8 cellular contexts compared by ENCODE assay signal in the genomic region with DNA sequence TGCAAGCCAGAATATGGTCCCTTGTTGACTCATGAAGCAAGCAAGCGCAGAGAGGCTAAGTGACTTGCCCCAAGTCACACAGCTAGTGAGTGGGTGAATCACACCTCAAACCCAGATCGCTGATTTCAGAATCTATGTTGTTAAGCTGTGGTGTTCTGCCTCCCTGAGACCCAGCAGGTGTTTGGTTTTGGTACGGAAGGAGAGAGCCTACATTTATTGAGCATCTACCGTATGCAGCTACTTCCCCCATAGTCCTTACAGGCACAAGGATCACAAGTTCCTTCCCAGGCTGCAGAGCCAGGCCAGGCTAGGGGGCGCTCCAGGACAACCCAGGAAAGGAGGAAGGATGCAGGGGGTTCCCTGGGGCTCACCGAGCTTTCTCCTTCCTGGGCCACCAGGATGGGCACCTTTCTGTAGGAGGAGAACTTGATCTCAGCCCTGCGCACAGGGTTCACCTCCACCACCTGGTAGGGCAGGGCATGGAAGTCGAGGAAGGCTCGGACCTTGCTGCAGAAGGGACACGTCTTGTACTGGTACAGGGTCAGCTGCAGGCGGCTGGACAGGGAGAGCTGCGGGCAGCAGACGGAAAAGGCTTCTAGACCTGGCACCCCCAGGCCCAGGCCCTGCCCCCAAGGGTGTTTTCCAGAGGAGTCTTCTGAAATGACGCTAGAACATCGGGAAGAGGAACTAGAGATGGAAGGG. TPM values are rescaled to one million over a fixed set of nuclear protein-coding genes. Genes with fewer than 3 reads are reported as not detected.
DNase-seq lines count a peak whose midpoint lies in the region; ATAC-seq and TF ChIP-seq lines count a peak whose summit lies in the region.

No MANE protein-coding gene starts in this region.

- intact Hi-C loops in aorta (cut with DNase I) (no loop called here), vagina (cut with DNase I) (no loop called here)

- TF ChIP-seq CTCF in DND-41 (IDR thresholded peaks at IDR 0.05; ENCODE audit: borderline replicate concordance, extremely low read depth, low read length, poor library complexity, severe bottlenecking): peak; percentile 64
- TF ChIP-seq CTCF in LNCAP (IDR thresholded peaks at IDR 0.05): peak; percentile 48
- TF ChIP-seq CTCF in VCaP (conservative IDR thresholded peaks at IDR 0.05): peak; percentile 64
- peak; percentile 80 for TF ChIP-seq CTCF in epithelial cell of esophagus (IDR thresholded peaks at IDR 0.05; ENCODE audit: insufficient read depth, low read depth, low read length, missing control alignments)
- no peak for TF ChIP-seq CTCF in vagina (IDR thresholded peaks at IDR 0.05)

- H3K36me3 Mint-ChIP-seq in naive thymus-derived CD8-positive, alpha-beta T cell: peaks cover 0 to 34% (median 2%) of the 10 kb centered on the region in 3 donors

- H3K9me3 ChIP-seq in DND-41 (ENCODE audit: insufficient read depth, low read length, severe bottlenecking) (no peaks in the 10 kb centered on the region), aorta (ENCODE audit: control insufficient read depth, low read length) (no peaks in the 10 kb centered on the region), vagina (no peaks in the 10 kb centered on the region)

- H3K9ac ChIP-seq in DND-41 (ENCODE audit: low read depth, low read length): 0 out of 2 replicates have a peak overlapping the region, but pooled peaks have one; percentile 97

- no peak for ATAC-seq in DND-41 (ENCODE audit: insufficient read depth, low read depth)
- no peak for ATAC-seq in naive thymus-derived CD8-positive, alpha-beta T cell
- ATAC-seq in aorta (ENCODE audit: low FRiP score): no peak

- peaks cover 20 to 43% (median 33%) of the 10 kb centered on the region in 4 donors for H3K4me1 Mint-ChIP-seq in naive thymus-derived CD8-positive, alpha-beta T cell

- DNase-seq in DND-41 (peak; percentile 53), epithelial cell of esophagus (ENCODE audit: low read depth) (peak; percentile 82), aorta (peak; percentile 83 to 85), NCI-H446 treated with DMSO at 0.1 percent for 48 hours (lab: John Stamatoyannopoulos, UW) (no peak), vagina (ENCODE audit: extremely low spot score in 2 of 2) (no peak)
- DNase-seq in naive thymus-derived CD8-positive, alpha-beta T cell: peak in 2 of 10 donors; percentile 18 to 34

- H3K27me3 ChIP-seq in DND-41 (ENCODE audit: insufficient read depth, low read length, poor library complexity): no peaks in the 10 kb centered on the region
- no peaks in the 10 kb centered on the region for H3K27me3 ChIP-seq in aorta (ENCODE audit: control insufficient read depth in 1 of 2, insufficient read depth in 2 of 2, low read length in 1 of 2)
- H3K27me3 ChIP-seq in vagina: no peaks in the 10 kb centered on the region

- H3K4me3 Mint-ChIP-seq in naive thymus-derived CD8-positive, alpha-beta T cell: peak overlapping the region; percentile 42 to 99 (median 64)

- peaks cover 26% of the 10 kb centered on the region for H4K20me1 ChIP-seq in DND-41 (ENCODE audit: insufficient read depth, low read length)

- TF ChIP-seq POLR2A in vagina (IDR thresholded peaks at IDR 0.05): no peak

- H3K27ac ChIP-seq in DND-41 (ENCODE audit: low read length) (no peak overlapping the region), VCaP (peak overlapping the region; percentile 97; the same call in 1 of the 2 replicates), aorta (ENCODE audit: low read depth in 1 of 2, low read length in 2 of 2) (no peak overlapping the region), vagina (no peak overlapping the region)

- H3K4me1 ChIP-seq in DND-41 (ENCODE audit: insufficient read depth, low read length) (peaks cover 35% of the 10 kb centered on the region), aorta (ENCODE audit: control insufficient read depth in 1 of 2, insufficient read depth in 2 of 2, low read length in 2 of 2) (no peaks in the 10 kb centered on the region), vagina (peaks cover 36% of the 10 kb centered on the region)

- no peak overlapping the region for H2AFZ ChIP-seq in DND-41 (ENCODE audit: low read depth, low read length)

- 70 to 72% methylated on average over 15 of the region's 15 CpGs for WGBS in aorta, 2 donors

- H3K4me2 ChIP-seq in DND-41 (ENCODE audit: insufficient read depth, low read length): peak overlapping the region; percentile 68; the same call in 1 of the 2 replicates

- H3K4me3 ChIP-seq in DND-41 (ENCODE audit: low read depth in 1 of 2, low read length in 2 of 2) (no peak overlapping the region), epithelial cell of esophagus (ENCODE audit: low read length) (no peak overlapping the region), aorta (ENCODE audit: low read length in 2 of 2) (no peak overlapping the region), vagina (no peak overlapping the region)

- H3K36me3 ChIP-seq in DND-41 (ENCODE audit: insufficient read depth, low read length) (peaks cover 49% of the 10 kb centered on the region), aorta (ENCODE audit: control insufficient read depth in 1 of 2, insufficient read depth in 2 of 2, low read length in 1 of 2) (peaks cover 0 to 1% of the 10 kb centered on the region in 2 donors), vagina (peaks cover 0 to 33% of the 10 kb centered on the region in 2 donors)

- peak overlapping the region; percentile 29 to 85 (median 54) for H3K27ac Mint-ChIP-seq in naive thymus-derived CD8-positive, alpha-beta T cell

- H3K79me2 ChIP-seq in DND-41 (ENCODE audit: insufficient read depth, low read length): peaks cover 31% of the 10 kb centered on the region

- no peaks in the 10 kb centered on the region for H3K9me3 Mint-ChIP-seq in naive thymus-derived CD8-positive, alpha-beta T cell

- POLR2A ChIA-PET in naive thymus-derived CD8-positive, alpha-beta T cell (lab: Charles Lee): interaction anchor here (1.5 kb wide), 1 partner anchor 35 kb away, joined by 5 read pairs; no protein-coding TSS in a partner anchor

- no peaks in the 10 kb centered on the region for H3K27me3 Mint-ChIP-seq in naive thymus-derived CD8-positive, alpha-beta T cell

RNA-seq across cellular contexts. Expression of gene PTGES2, which starts 2.5 kb away (rescaled TPM):
- total RNA-seq in naive thymus-derived CD8-positive, alpha-beta T cell: 10 to 100 TPM; 69.2 to 75.6 TPM
- 10 to 100 TPM; 28.9 to 49.8 (median 33.3) TPM for polyA plus RNA-seq in naive thymus-derived CD8-positive, alpha-beta T cell
- 10 to 100 TPM; 37.1 to 38.5 TPM for total RNA-seq in aorta
- 10 to 100 TPM; 29.9 to 56.2 TPM for polyA plus RNA-seq in aorta
- total RNA-seq in vagina: 101 TPM

RNA-seq across cellular contexts. Expression of gene LCN2, which starts 24.2 kb away (rescaled TPM):
- total RNA-seq in naive thymus-derived CD8-positive, alpha-beta T cell: not detected
- not detected for polyA plus RNA-seq in naive thymus-derived CD8-positive, alpha-beta T cell
- total RNA-seq in aorta (1 to 10 TPM in 1 of 2 donors, under 1 TPM in 1; 0.84 to 1.1 TPM), vagina (136 TPM)
- polyA plus RNA-seq in aorta: 1 to 10 TPM in 1 of 2 donors, under 1 TPM in 1; 0.90 to 5.6 TPM

RNA-seq across cellular contexts. Expression of gene BBLN, which starts 35.0 kb away (rescaled TPM):
- total RNA-seq in naive thymus-derived CD8-positive, alpha-beta T cell: 10 to 100 TPM; 47.7 to 48.2 TPM
- polyA plus RNA-seq in naive thymus-derived CD8-positive, alpha-beta T cell: 100 to 1,000 TPM; 116 to 122 (median 121) TPM
- 10 to 100 TPM; 46.7 to 54.3 TPM for total RNA-seq in aorta
- 100 to 1,000 TPM; 164 to 278 TPM for polyA plus RNA-seq in aorta
- 134 TPM for total RNA-seq in vagina

RNA-seq across cellular contexts. Expression of gene SLC25A25, which starts 57.0 kb away (rescaled TPM):
- total RNA-seq in naive thymus-derived CD8-positive, alpha-beta T cell: 10 to 100 TPM; 18.6 to 18.9 TPM
- 10 to 100 TPM; 12.1 to 17.8 (median 13.8) TPM for polyA plus RNA-seq in naive thymus-derived CD8-positive, alpha-beta T cell
- total RNA-seq in aorta (10 to 100 TPM; 16.3 to 40.9 TPM), vagina (44.4 TPM)
- 10 to 100 TPM in 1 of 2 donors, 1 to 10 TPM in 1; 9.8 to 14.3 TPM for polyA plus RNA-seq in aorta

RNA-seq across cellular contexts. Expression of gene NAIF1, which starts 57.9 kb away (rescaled TPM):
- 10 to 100 TPM; 14.3 to 18.3 TPM for total RNA-seq in naive thymus-derived CD8-positive, alpha-beta T cell
- 10 to 100 TPM; 10.1 to 13.3 (median 11.3) TPM for polyA plus RNA-seq in naive thymus-derived CD8-positive, alpha-beta T cell
- total RNA-seq in aorta (10 to 100 TPM in 1 of 2 donors, 1 to 10 TPM in 1; 5.4 to 10.4 TPM), vagina (13.3 TPM)
- 1 to 10 TPM; 7.0 to 8.9 TPM for polyA plus RNA-seq in aorta

Comparison
In these comparisons a context has a peak if more than half of its experiments do, and no peak if none do; other contexts are left out.
1. DNase-seq: peak in DND-41 (single experiment), epithelial cell of esophagus (single experiment) and aorta (2 of 2); none in NCI-H446 treated with DMSO at 0.1 percent for 48 hours (single experiment) and vagina (0 of 2).
2. CTCF ChIP-seq: peak in DND-41 (single experiment), LNCAP (single experiment), VCaP (single experiment) and epithelial cell of esophagus (single experiment); none in vagina (0 of 3).
3. RNA of gene LCN2, which starts 24.2 kb away (total RNA-seq): 136 TPM in vagina (single experiment); 0.84 to 1.1 TPM in aorta and not detected in naive thymus-derived CD8-positive, alpha-beta T cell; every median in the first group is over 10 times any median in the second.